ENCODE assay signal across 26 cellular contexts in the genomic region with DNA sequence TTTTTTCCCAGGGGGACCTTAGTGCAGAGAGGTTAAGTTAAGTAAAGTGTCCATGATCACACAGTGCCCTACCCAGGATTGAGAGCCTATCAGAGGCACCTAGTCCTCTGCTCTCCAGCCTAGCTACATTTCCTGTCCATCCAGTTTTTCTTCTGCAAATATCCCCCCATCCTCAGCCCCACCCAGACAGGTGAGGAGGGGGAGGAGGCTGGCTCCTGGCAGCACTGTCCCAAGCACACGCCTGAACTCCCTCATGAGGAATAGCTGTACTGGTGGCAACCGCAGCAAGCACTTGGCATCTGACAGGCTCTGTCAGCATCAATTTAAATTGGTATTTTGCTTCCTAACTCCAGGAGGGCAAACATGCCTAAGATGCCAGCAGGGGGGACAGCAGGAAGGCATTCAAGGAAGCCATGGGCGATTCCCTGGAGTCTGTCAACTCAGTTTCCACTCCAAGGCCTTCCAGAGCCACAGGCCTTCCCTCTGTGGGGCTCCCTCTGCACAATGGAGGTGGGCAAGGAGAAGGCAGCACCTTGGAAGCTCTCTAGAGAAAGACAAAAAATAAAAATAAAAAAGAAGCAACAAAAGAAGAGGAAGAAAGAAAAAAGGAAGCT. TPM values are rescaled to one million over a fixed set of nuclear protein-coding genes. Genes with fewer than 3 reads are reported as not detected.
DNase-seq lines count a peak whose midpoint lies in the region; ATAC-seq and TF ChIP-seq lines count a peak whose summit lies in the region.
"Had no signal": no experiment of that assay in that cellular context is flagged by ENCODE, and none has a peak within 500 bp of the region (broad histone marks: within the 10 kb centered on the region; RNA-seq: fewer than 3 reads in every experiment).

No MANE protein-coding gene starts in this region.

- POLR2A ChIA-PET in PC-3 (lab: Charles Lee; ENCODE audit: unreplicated experiment), result no interaction called here

- CTCF ChIA-PET in PC-3 (lab: Charles Lee), result no interaction called here

- H3K79me2 ChIP-seq in PC-3 (ENCODE audit: low read length), result no peaks in the 10 kb centered on the region

- TF ChIP-seq CTCF in PC-3 (conservative IDR thresholded peaks at IDR 0.05; ENCODE audit: low read depth, low read length) (no peak), mucosa of descending colon (IDR thresholded peaks at IDR 0.05) (no peak), osteocyte (IDR thresholded peaks at IDR 0.05) (no peak)

- no peaks in the 10 kb centered on the region for H3K36me3 ChIP-seq in PC-3 (ENCODE audit: low read depth, low read length)
- no peaks in the 10 kb centered on the region for H3K36me3 ChIP-seq in mucosa of descending colon (ENCODE audit: low read depth)
- H3K36me3 ChIP-seq: esophagus squamous epithelium, left ventricle myocardium inferior, uterus had no signal

- intact Hi-C loops in PC-3 (cut with micrococcal nuclease) (no loop called here), mucosa of descending colon (cut with DNase I, micrococcal nuclease) (no loop called here)

- H3K9ac ChIP-seq in PC-3 (ENCODE audit: low read length), result no peak overlapping the region

- no peaks in the 10 kb centered on the region for H3F3A ChIP-seq in PC-3 (ENCODE audit: low read length, unreplicated experiment)

- H3K27ac ChIP-seq in PC-3 (ENCODE audit: low read length), result no peak overlapping the region
- H3K27ac ChIP-seq: coronary artery, esophagus squamous epithelium, left ventricle myocardium inferior, uterus had no signal

- H3K9me3 ChIP-seq in PC-3 (ENCODE audit: low read length), result no peaks in the 10 kb centered on the region
- no peaks in the 10 kb centered on the region for H3K9me3 ChIP-seq in mucosa of descending colon
- H3K9me3 ChIP-seq: esophagus squamous epithelium, left ventricle myocardium inferior, uterus had no signal

- no peak overlapping the region for H3K4me3 Mint-ChIP-seq in osteocyte (ENCODE audit: unreplicated experiment)
- H3K4me3 Mint-ChIP-seq: effector memory CD8-positive, alpha-beta T cell; natural killer cell; T-helper 17 cell had no signal

- no peak overlapping the region for H2AFZ ChIP-seq in PC-3 (ENCODE audit: low read length)

- peaks cover 2% of the 10 kb centered on the region for H3K9me3 Mint-ChIP-seq in osteocyte (ENCODE audit: unreplicated experiment)
- H3K9me3 Mint-ChIP-seq: effector memory CD8-positive, alpha-beta T cell; natural killer cell had no signal

- no peaks in the 10 kb centered on the region for H3K9me2 ChIP-seq in PC-3 (replicated peaks; ENCODE audit: low read length)

- no peaks in the 10 kb centered on the region for H3K36me3 Mint-ChIP-seq in osteocyte (ENCODE audit: unreplicated experiment)
- H3K36me3 Mint-ChIP-seq: natural killer cell had no signal

- H3K27me3 ChIP-seq in PC-3 (ENCODE audit: low read length), result 0 out of 2 replicates have a peak, but pooled peaks cover 2% of the 10 kb centered on the region

- H3K4me3 ChIP-seq in PC-3 (ENCODE audit: low read length) (no peak overlapping the region), mucosa of descending colon (no peak overlapping the region)
- H3K4me3 ChIP-seq: coronary artery, esophagus squamous epithelium, K562, left ventricle myocardium inferior, uterus had no signal

- H3K4me2 ChIP-seq in PC-3 (ENCODE audit: low read length), result peak overlapping the region; percentile 31; the same call in 1 of the 2 replicates

- ATAC-seq in PC-3 (no peak), mucosa of descending colon (peak; percentile 78), GM18520 (IDR thresholded peaks at IDR 0.05; ENCODE audit: unreplicated experiment) (no peak)
- ATAC-seq: effector memory CD8-positive, alpha-beta T cell; K562; natural killer cell; T-helper 17 cell had no signal

- H3K27me3 Mint-ChIP-seq in osteocyte (ENCODE audit: unreplicated experiment), result peaks cover 22% of the 10 kb centered on the region

- DNase-seq in DMS53 (lab: John Stamatoyannopoulos, UW), result peak; percentile 88
- peak; percentile 60 for DNase-seq in NCI-H2029 (lab: John Stamatoyannopoulos, UW)
- DNase-seq in PC-3, result peak; percentile 65
- peak; percentile 26 to 50 (median 40) for DNase-seq in mucosa of descending colon
- DNase-seq in osteocyte (ENCODE audit: extremely low spot score, unreplicated experiment), result no peak
- DNase-seq in mesenteric fat pad (ENCODE audit: low spot score), result no peak
- DNase-seq: activated CD4-positive, alpha-beta T cell treated with anti-CD3 and anti-CD28 coated beads for 48 hours; activated naive CD4-positive, alpha-beta T cell treated with anti-CD3 and anti-CD28 coated beads, Interleukin-2, amount 50 U/mL, for 16 hours; amygdala; DMS 273 treated with DMSO at 0.1 percent for 48 hours; effector memory CD8-positive, alpha-beta T cell; esophagus squamous epithelium; GDM1; left ventricle myocardium inferior; midbrain; MM.1S; natural killer cell; NK-92 treated with Interleukin-12 subunit alpha and Interleukin-12 subunit beta, amount 100 ng/mL, for 24 hours; small intestine; stimulated activated CD4-positive, alpha-beta T cell treated with anti-CD3 and anti-CD28 coated beads, Interleukin-2, amount 100 ng/mL, for 24 hours; T-helper 17 cell; uterus had no signal

- H3K4me1 ChIP-seq in PC-3 (ENCODE audit: insufficient read depth, low read length) (peaks cover 10% of the 10 kb centered on the region; the same call in 1 of the 2 replicates), mucosa of descending colon (ENCODE audit: low read depth) (no peaks in the 10 kb centered on the region)
- H3K4me1 ChIP-seq: left ventricle myocardium inferior, uterus had no signal

- H3K4me1 Mint-ChIP-seq in osteocyte (ENCODE audit: unreplicated experiment), result no peaks in the 10 kb centered on the region
- H3K4me1 Mint-ChIP-seq: natural killer cell, T-helper 17 cell had no signal

- no TSS peak for BruUV-seq in PC-3 (replicated peaks; lab: Mats Ljungman, UMichigan)

- H3K27ac Mint-ChIP-seq in osteocyte (ENCODE audit: unreplicated experiment), result no peak overlapping the region
- H3K27ac Mint-ChIP-seq: effector memory CD8-positive, alpha-beta T cell; natural killer cell; T-helper 17 cell had no signal

- H4K20me1 ChIP-seq in PC-3 (ENCODE audit: low read length), result no peaks in the 10 kb centered on the region

RNA-seq across cellular contexts. Expression of gene FRMPD3, which starts 6.4 kb away (rescaled TPM):
- total RNA-seq in PC-3 (2014; rRNA removed) (0.04 TPM in 1 of 2 replicates, not detected in the other), mucosa of descending colon (under 1 TPM in 2 of 3 donors, not detected in 1; 0.22 TPM), osteocyte (not detected in 2 replicates), mesenteric fat pad (0.13 TPM)
- total RNA-seq: K562, left ventricle myocardium inferior, subcutaneous adipose tissue had no signal

Comparison
In these comparisons a context has a peak if more than half of its experiments do, and no peak if none do; other contexts are left out.
1. DNase-seq: peak in DMS53 (single experiment), NCI-H2029 (single experiment), PC-3 (single experiment) and mucosa of descending colon (3 of 3); none in osteocyte (single experiment) and mesenteric fat pad (single experiment).